Comparison of ENCODE assay signal across 23 cellular contexts in genomic region chr12:4443616-4444015, GRCh38. TPM values are rescaled to one million over a fixed set of nuclear protein-coding genes. Genes with fewer than 3 reads are reported as not detected.
DNase-seq lines count a peak whose midpoint lies in the region; ATAC-seq, FAIRE-seq and TF ChIP-seq lines count a peak whose summit lies in the region.
"Had no signal": no experiment of that assay in that cellular context is flagged by ENCODE, and none has a peak within 500 bp of the region (broad histone marks: within the 10 kb centered on the region; RNA-seq: fewer than 3 reads in every experiment).

No MANE protein-coding gene starts in this region.

- H2AFZ ChIP-seq in H9 (ENCODE audit: low read length) = no peak overlapping the region
- H2AFZ ChIP-seq in neural progenitor cell (replicated peaks) = no peak overlapping the region

- no peak overlapping the region for H2AK5ac ChIP-seq in H9 (ENCODE audit: insufficient read length, low read length)

- H3K4me3 ChIP-seq in esophagus muscularis mucosa = no peak overlapping the region
- H3K4me3 ChIP-seq in neural progenitor cell = no peak overlapping the region

- H3K9ac ChIP-seq in H9 (ENCODE audit: extremely low read depth, insufficient read length, low read length) (no peak overlapping the region), neural progenitor cell (no peak overlapping the region)
- H3K9ac ChIP-seq: KMS-11, SK-N-SH had no signal

- no peak overlapping the region for H2BK12ac ChIP-seq in H9 (ENCODE audit: insufficient read length, low read depth, low read length)

- H2BK5ac ChIP-seq in H9 (ENCODE audit: insufficient read length, low read length) = no peak overlapping the region

- DNase-seq in H9 = peak; percentile 29
- peak; percentile 86 for DNase-seq in esophagus muscularis mucosa (ENCODE audit: extremely low spot score)
- no peak for DNase-seq in neural progenitor cell (ENCODE audit: low spot score)
- DNase-seq in urothelium cell line (ENCODE audit: low spot score) = peak; percentile 2
- DNase-seq in CD4-positive, alpha-beta T cell = no peak
- no peak for DNase-seq in NCI-H2227 treated with DMSO at 0.1 percent for 48 hours (lab: John Stamatoyannopoulos, UW)
- DNase-seq: BE2C; CD8-positive, alpha-beta memory T cell; DMS79; NCI-H1092; NCI-H146; NCI-H2081; NCI-H524; SK-N-SH had no signal

- no peak overlapping the region for H4K5ac ChIP-seq in H9 (ENCODE audit: insufficient read length, low read depth, low read length)

- no peak overlapping the region for H3T11ph ChIP-seq in H9 (ENCODE audit: low read length)

- H3K27me3 ChIP-seq in H9 (ENCODE audit: insufficient read depth, low read length) (no peaks in the 10 kb centered on the region; the same call in 1 of the 2 replicates), esophagus muscularis mucosa (peaks cover 0 to 17% (median 0%) of the 10 kb centered on the region in 4 donors), neural progenitor cell (no peaks in the 10 kb centered on the region)
- no peaks in the 10 kb centered on the region for H3K27me3 ChIP-seq in CD4-positive, alpha-beta T cell (ENCODE audit: control insufficient read depth, insufficient read depth, low read length)

- intact Hi-C loops in esophagus muscularis mucosa (cut with DNase I) = no loop called here
- intact Hi-C loops in CD4-positive, alpha-beta T cell (cut with DNase I, micrococcal nuclease) = no loop called here

- H3K9me3 ChIP-seq in H9 (ENCODE audit: control insufficient read depth, low read depth, low read length) (no peaks in the 10 kb centered on the region), esophagus muscularis mucosa (no peaks in the 10 kb centered on the region), neural progenitor cell (ENCODE audit: low read depth) (no peaks in the 10 kb centered on the region)
- no peaks in the 10 kb centered on the region for H3K9me3 ChIP-seq in CD4-positive, alpha-beta T cell (ENCODE audit: control insufficient read depth, low read length)
- H3K9me3 ChIP-seq: BE2C, SK-N-SH had no signal

- peaks cover 7% of the 10 kb centered on the region for H3K27me3 Mint-ChIP-seq in H9 (ENCODE audit: low read depth)
- peaks cover 8% of the 10 kb centered on the region for H3K27me3 Mint-ChIP-seq in neural progenitor cell (ENCODE audit: insufficient read depth, low read depth)
- H3K27me3 Mint-ChIP-seq in CD4-positive, alpha-beta T cell = no peaks in the 10 kb centered on the region

- H3K27ac Mint-ChIP-seq in H9 (peak overlapping the region in 1 of 3 experiments; percentile 91; a peak in 2 of 7 replicates), neural progenitor cell (peak overlapping the region; percentile 83)
- no peak overlapping the region for H3K27ac Mint-ChIP-seq in CD4-positive, alpha-beta T cell
- H3K27ac Mint-ChIP-seq: CD8-positive, alpha-beta memory T cell had no signal

- TF ChIP-seq CTCF in H9 (conservative IDR thresholded peaks at IDR 0.05) = no peak
- no peak for TF ChIP-seq CTCF in esophagus muscularis mucosa (IDR thresholded peaks at IDR 0.05)
- no peak for TF ChIP-seq CTCF in neural progenitor cell (IDR thresholded peaks at IDR 0.05)
- no peak for TF ChIP-seq CTCF in CD4-positive, alpha-beta T cell (IDR thresholded peaks at IDR 0.05)

- H3F3A ChIP-seq in neural progenitor cell (ENCODE audit: low read depth) = peaks cover 27% of the 10 kb centered on the region

- H3K79me1 ChIP-seq in H9 (ENCODE audit: insufficient read depth, low read depth, low read length, poor library complexity, severe bottlenecking) = no peaks in the 10 kb centered on the region

- H3K23me2 ChIP-seq in H9 (ENCODE audit: insufficient read length, low read depth, low read length, poor library complexity, severe bottlenecking) = peaks cover 6% of the 10 kb centered on the region

- H3K36me3 Mint-ChIP-seq in H9 (ENCODE audit: insufficient read depth in 1 of 3, low read depth in 3 of 3) (peaks cover 0 to 4% (median 0%) of the 10 kb centered on the region in 3 experiments; a peak in 2 of 7 replicates), neural progenitor cell (no peaks in the 10 kb centered on the region)
- no peaks in the 10 kb centered on the region for H3K36me3 Mint-ChIP-seq in CD4-positive, alpha-beta T cell (ENCODE audit: low read depth)
- H3K36me3 Mint-ChIP-seq: CD8-positive, alpha-beta memory T cell had no signal

- CTCF ChIA-PET in CD4-positive, alpha-beta T cell (lab: Charles Lee) = no interaction called here

- no peak overlapping the region for H3K4ac ChIP-seq in H9 (ENCODE audit: low read depth, low read length)

- H3K4me1 Mint-ChIP-seq in H9 = peaks cover 64 to 77% of the 10 kb centered on the region in 2 experiments
- peaks cover 40% of the 10 kb centered on the region for H3K4me1 Mint-ChIP-seq in neural progenitor cell
- peaks cover 9% of the 10 kb centered on the region for H3K4me1 Mint-ChIP-seq in CD4-positive, alpha-beta T cell (ENCODE audit: low read depth)
- H3K4me1 Mint-ChIP-seq: CD8-positive, alpha-beta memory T cell had no signal

- TF ChIP-seq POLR2A in esophagus muscularis mucosa (IDR thresholded peaks at IDR 0.05; ENCODE audit: low read depth) = no peak

- whole genome bisulfite sequencing in H9 (ENCODE audit: extremely low coverage, insufficient read length, low lambda C conversion rate) = no CpG with 5 or more reads among the region's 17 CpGs
- 100% methylated on average over 4 of the region's 17 CpGs for WGBS in esophagus muscularis mucosa

- POLR2A ChIA-PET in CD4-positive, alpha-beta T cell (lab: Charles Lee) = no interaction called here

- no peaks in the 10 kb centered on the region for H3K36me3 ChIP-seq in esophagus muscularis mucosa
- no peaks in the 10 kb centered on the region for H3K36me3 ChIP-seq in neural progenitor cell
- H3K36me3 ChIP-seq: BE2C had no signal

- H3K79me2 ChIP-seq in H9 (ENCODE audit: insufficient read depth, low read length) (no peaks in the 10 kb centered on the region), neural progenitor cell (ENCODE audit: low read depth) (no peaks in the 10 kb centered on the region)

- H4K8ac ChIP-seq in H9 (replicated peaks; ENCODE audit: insufficient read length, low read depth, low read length) = no peak overlapping the region

- peaks cover 23% of the 10 kb centered on the region; the same call in 1 of the 2 replicates for H3K4me1 ChIP-seq in H9 (ENCODE audit: insufficient read depth, low read length)
- no peaks in the 10 kb centered on the region for H3K4me1 ChIP-seq in esophagus muscularis mucosa
- H3K4me1 ChIP-seq in neural progenitor cell = peaks cover 26% of the 10 kb centered on the region
- H3K4me1 ChIP-seq: BE2C had no signal

- H3K56ac ChIP-seq in H9 (ENCODE audit: insufficient read length, low read depth, low read length) = no peak overlapping the region

- ATAC-seq in HG03439 (IDR thresholded peaks at IDR 0.05; ENCODE audit: unreplicated experiment) = no peak
- no peak for ATAC-seq in CD4-positive, alpha-beta T cell (ENCODE audit: poor library complexity)
- ATAC-seq: HCT116, HepG2, Panc1, Right ventricle myocardium inferior had no signal

- no peak overlapping the region for H2BK120ac ChIP-seq in H9 (ENCODE audit: low read depth, low read length, poor library complexity, severe bottlenecking)

- no peak overlapping the region for H3K4me3 Mint-ChIP-seq in H9
- H3K4me3 Mint-ChIP-seq in neural progenitor cell = no peak overlapping the region
- no peak overlapping the region for H3K4me3 Mint-ChIP-seq in CD4-positive, alpha-beta T cell
- H3K4me3 Mint-ChIP-seq: CD8-positive, alpha-beta memory T cell had no signal

- H2BK15ac ChIP-seq in H9 (ENCODE audit: low read depth, low read length) = no peak overlapping the region

- no peak for FAIRE-seq in urothelium cell line (lab: Jason Lieb, UNC)
- FAIRE-seq: D721Med, HepG2 had no signal

- no peak overlapping the region for H2BK20ac ChIP-seq in H9 (ENCODE audit: low read depth, low read length, poor library complexity, severe bottlenecking)

- H3K27ac ChIP-seq in H9 (ENCODE audit: insufficient read length, low read depth, low read length) = no peak overlapping the region
- no peak overlapping the region for H3K27ac ChIP-seq in esophagus muscularis mucosa (replicated peaks in 1 of 4)
- H3K27ac ChIP-seq in neural progenitor cell = no peak overlapping the region
- H3K27ac ChIP-seq in CD4-positive, alpha-beta T cell (ENCODE audit: low read depth, low read length) = no peak overlapping the region
- H3K27ac ChIP-seq: KMS-11 had no signal

- H4K91ac ChIP-seq in H9 (ENCODE audit: insufficient read length, low read depth, low read length) = no peak overlapping the region

- no peak overlapping the region for H3K18ac ChIP-seq in H9 (ENCODE audit: insufficient read length, low read depth, low read length)

- H3K9me3 Mint-ChIP-seq in H9 (peaks cover 0 to 2% of the 10 kb centered on the region in 2 experiments; a peak in 1 of 5 replicates), neural progenitor cell (no peaks in the 10 kb centered on the region)
- H3K9me3 Mint-ChIP-seq in CD4-positive, alpha-beta T cell = no peaks in the 10 kb centered on the region
- H3K9me3 Mint-ChIP-seq: CD8-positive, alpha-beta memory T cell had no signal

- no peak for TF ChIP-seq EP300 in esophagus muscularis mucosa (IDR thresholded peaks at IDR 0.05)

- H3K23ac ChIP-seq in H9 (ENCODE audit: insufficient read length, low read depth, low read length) = no peak overlapping the region

- H4K20me1 ChIP-seq in H9 (ENCODE audit: control insufficient read depth, insufficient read depth, insufficient read length) (no peaks in the 10 kb centered on the region), neural progenitor cell (ENCODE audit: low read depth) (no peaks in the 10 kb centered on the region)

- H3K4me2 ChIP-seq in H9 (ENCODE audit: insufficient read depth, insufficient read length, low read length) (no peak overlapping the region), neural progenitor cell (no peak overlapping the region)
- H3K4me2 ChIP-seq: KMS-11, SK-N-SH had no signal

- no peak overlapping the region for H3K14ac ChIP-seq in H9 (ENCODE audit: insufficient read depth, low read length)

RNA-seq across cellular contexts. Expression of gene FGF6, which starts 2.0 kb away (rescaled TPM):
- total RNA-seq in H9 (2021) = not detected in 2 replicates
- total RNA-seq in esophagus muscularis mucosa = not detected
- total RNA-seq in neural progenitor cell (ENCODE audit: low replicate concordance) = not detected in 2 replicates
- not detected for total RNA-seq in CD4-positive, alpha-beta T cell
- total RNA-seq: CD8-positive, alpha-beta memory T cell; G401; HepG2; M059J; Right ventricle myocardium inferior had no signal

Comparison
In these comparisons a context has a peak if more than half of its experiments do, and no peak if none do; other contexts are left out.
1. DNase-seq: peak in H9 (single experiment), esophagus muscularis mucosa (single experiment) and urothelium cell line (single experiment); none in neural progenitor cell (single experiment), CD4-positive, alpha-beta T cell (0 of 10) and NCI-H2227 treated with DMSO at 0.1 percent for 48 hours (single experiment).